10 cellular contexts compared by ENCODE assay signal in the genomic region with DNA sequence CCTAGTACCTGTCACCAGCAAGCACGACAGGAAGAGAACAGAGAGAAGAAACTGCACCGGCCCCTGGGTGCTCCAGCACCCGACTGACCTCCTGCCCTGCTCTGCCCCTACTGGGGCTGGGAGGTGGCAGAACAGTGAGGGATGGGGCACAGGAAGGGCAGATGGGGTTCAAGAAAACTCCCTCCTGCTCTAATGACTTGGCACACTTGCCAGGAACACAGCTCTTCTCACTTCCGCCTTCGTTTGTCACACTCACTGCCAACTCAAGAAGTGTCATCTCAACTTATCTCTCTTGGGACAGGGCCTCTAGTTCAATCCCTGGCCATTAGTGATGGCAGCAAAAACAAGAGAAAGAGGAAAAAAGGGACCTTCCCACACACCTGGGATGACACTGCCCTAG. TPM values are rescaled to one million over a fixed set of nuclear protein-coding genes. Genes with fewer than 3 reads are reported as not detected.
DNase-seq lines count a peak whose midpoint lies in the region; ATAC-seq and TF ChIP-seq lines count a peak whose summit lies in the region.
"Had no signal": no experiment of that assay in that cellular context is flagged by ENCODE, and none has a peak within 500 bp of the region (broad histone marks: within the 10 kb centered on the region; RNA-seq: fewer than 3 reads in every experiment).

No MANE protein-coding gene starts in this region.

- H3K27me3 Mint-ChIP-seq in stimulated activated naive CD8-positive, alpha-beta T cell treated with anti-CD3 and anti-CD28 coated beads, Interleukin-15, Interleukin-2, amounts not matched to agents 100 ng/mL and 50 ng/mL, for 24 hours, result no peaks in the 10 kb centered on the region
- H3K27me3 Mint-ChIP-seq in T-helper 17 cell (no peaks in the 10 kb centered on the region), MCF 10A (ENCODE audit: insufficient read depth, unreplicated experiment) (no peaks in the 10 kb centered on the region)

- H3K4me3 Mint-ChIP-seq in stimulated activated naive CD8-positive, alpha-beta T cell treated with anti-CD3 and anti-CD28 coated beads, Interleukin-15, Interleukin-2, amounts not matched to agents 100 ng/mL and 50 ng/mL, for 24 hours, result peak overlapping the region; percentile 38
- H3K4me3 Mint-ChIP-seq in T-helper 17 cell (peak overlapping the region; percentile 97), MCF 10A (ENCODE audit: unreplicated experiment) (no peak overlapping the region)

- ATAC-seq in stimulated activated naive CD8-positive, alpha-beta T cell treated with anti-CD3 and anti-CD28 coated beads, Interleukin-15, Interleukin-2, amounts not matched to agents 100 U/mL and 50 U/mL, for 24 hours, result no peak
- ATAC-seq in T-helper 17 cell (no peak), HG03457 (IDR thresholded peaks at IDR 0.05; ENCODE audit: unreplicated experiment) (no peak), HG03139 (IDR thresholded peaks at IDR 0.05; ENCODE audit: unreplicated experiment) (no peak)

- H3K36me3 Mint-ChIP-seq in stimulated activated naive CD8-positive, alpha-beta T cell treated with anti-CD3 and anti-CD28 coated beads, Interleukin-15, Interleukin-2, amounts not matched to agents 100 ng/mL and 50 ng/mL, for 24 hours (ENCODE audit: low read depth), result peaks cover 79% of the 10 kb centered on the region
- H3K36me3 Mint-ChIP-seq in T-helper 17 cell (ENCODE audit: low read depth) (peaks cover 32% of the 10 kb centered on the region), MCF 10A (ENCODE audit: insufficient read depth, unreplicated experiment) (peaks cover 79% of the 10 kb centered on the region)

- CTCF ChIA-PET in MCF 10A (lab: Yijun Ruan, JAX), result interaction anchor here (0.7 to 3.7 kb wide), 9 partner anchors 9 to 83 kb away, joined by 3 to 32 read pairs (median 4); partner anchors contain the start of gene ERN1

- peaks cover 81% of the 10 kb centered on the region for H3K4me1 Mint-ChIP-seq in stimulated activated naive CD8-positive, alpha-beta T cell treated with anti-CD3 and anti-CD28 coated beads, Interleukin-15, Interleukin-2, amounts not matched to agents 100 ng/mL and 50 ng/mL, for 24 hours (ENCODE audit: low read depth)
- H3K4me1 Mint-ChIP-seq in T-helper 17 cell (peaks cover 77% of the 10 kb centered on the region), MCF 10A (ENCODE audit: insufficient read depth, unreplicated experiment) (no peaks in the 10 kb centered on the region)

- no peak for DNase-seq in stimulated activated naive CD8-positive, alpha-beta T cell treated with anti-CD3 and anti-CD28 coated beads, Interleukin-15, Interleukin-2, amounts not matched to agents 100 U/mL and 50 U/mL, for 24 hours
- no peak for DNase-seq in T-helper 17 cell
- DNase-seq in germinal center (ENCODE audit: low spot score), result peak; percentile 36
- no peak for DNase-seq in NOMO-1 treated with dmso at 0.1 percent for 144 hours (lab: John Stamatoyannopoulos, UW; ENCODE audit: unreplicated experiment)
- no peak for DNase-seq in MCF 10A (ENCODE audit: unreplicated experiment)
- DNase-seq: NCI-H2081 treated with DMSO at 0.1 percent for 48 hours had no signal

- peak overlapping the region; percentile 59 for H3K27ac Mint-ChIP-seq in stimulated activated naive CD8-positive, alpha-beta T cell treated with anti-CD3 and anti-CD28 coated beads, Interleukin-15, Interleukin-2, amounts not matched to agents 100 ng/mL and 50 ng/mL, for 24 hours
- H3K27ac Mint-ChIP-seq in T-helper 17 cell (peak overlapping the region; percentile 100), MCF 10A (ENCODE audit: low read depth, unreplicated experiment) (no peak overlapping the region)

- POLR2A ChIA-PET in MCF 10A (lab: Yijun Ruan, JAX), result interaction anchor here (1.1 kb wide), 2 partner anchors 66 to 70 kb away, joined by 3 read pairs; no protein-coding TSS in a partner anchor

- no TSS peak for BruUV-seq in MCF 10A (replicated peaks; lab: Mats Ljungman, UMichigan)

- H3K9me3 ChIP-seq in T-helper 17 cell (ENCODE audit: control insufficient read depth, low read length, poor library complexity, severe bottlenecking), result no peaks in the 10 kb centered on the region
- H3K9me3 ChIP-seq: sigmoid colon had no signal

- intact Hi-C loops in MCF 10A (cut with micrococcal nuclease), result loop anchor here (2.0 kb wide), 1 partner anchor 70 kb away; no protein-coding TSS in a partner anchor

- no peaks in the 10 kb centered on the region for H3K9me3 Mint-ChIP-seq in stimulated activated naive CD8-positive, alpha-beta T cell treated with anti-CD3 and anti-CD28 coated beads, Interleukin-15, Interleukin-2, amounts not matched to agents 100 ng/mL and 50 ng/mL, for 24 hours
- no peaks in the 10 kb centered on the region for H3K9me3 Mint-ChIP-seq in MCF 10A (ENCODE audit: unreplicated experiment)

- TF ChIP-seq CTCF in MCF 10A (IDR thresholded peaks at IDR 0.05; ENCODE audit: unreplicated experiment), result no peak

RNA-seq across cellular contexts. Expression of gene ICAM2, which starts 42.7 kb away (rescaled TPM):
- total RNA-seq in T-helper 17 cell (100 to 1,000 TPM; 113 to 115 TPM), MCF 10A (2022) (0.34 TPM in 1 of 2 replicates, not detected in the other)

Comparison
In these comparisons a context has a peak if more than half of its experiments do, and no peak if none do; other contexts are left out.
1. RNA of gene ICAM2, which starts 42.7 kb away (total RNA-seq): 113 to 115 TPM in T-helper 17 cell; 0.34 TPM in MCF 10A; every median in the first group is over 10 times any median in the second.